7 cellular contexts compared by ENCODE assay signal in the genomic region with DNA sequence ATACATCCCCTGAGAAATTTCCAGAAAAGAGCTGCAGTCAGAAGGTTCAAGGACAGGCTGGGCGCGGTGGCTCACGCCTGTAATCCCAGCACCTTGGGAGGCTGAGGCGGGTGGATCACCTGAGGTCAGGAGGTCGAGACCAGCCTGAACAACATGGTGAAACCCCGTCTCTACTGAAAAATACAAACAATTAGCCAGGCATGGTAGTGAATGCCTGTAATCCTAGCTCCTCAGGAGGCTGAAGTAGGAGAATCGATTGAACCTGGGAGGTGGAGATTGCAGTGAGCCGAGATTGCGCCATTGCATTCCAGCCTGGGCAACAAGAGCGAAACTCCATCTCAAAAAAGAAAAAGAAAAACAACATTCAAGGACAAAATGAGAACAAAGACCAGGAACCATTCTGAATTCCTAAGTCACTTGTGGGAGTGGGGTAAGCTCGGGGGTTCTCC. TPM values are rescaled to one million over a fixed set of nuclear protein-coding genes. Genes with fewer than 3 reads are reported as not detected.
DNase-seq lines count a peak whose midpoint lies in the region; ATAC-seq, FAIRE-seq and TF ChIP-seq lines count a peak whose summit lies in the region.
"Not testable (repeated sequence)": the region's sequence is repeated elsewhere in the genome, so short reads cannot be mapped to it uniquely, and the experiment has no call there.

No MANE protein-coding gene starts in this region.

- H3K23ac ChIP-seq in H1 (ENCODE audit: insufficient read length), result not testable (repeated sequence)

- H3K23me2 ChIP-seq in H1 (ENCODE audit: low read depth, low read length), result not testable (repeated sequence)

- H4K91ac ChIP-seq in H1 (replicated peaks; ENCODE audit: insufficient read length, low read length), result not testable (repeated sequence)

- H4K8ac ChIP-seq in H1 (ENCODE audit: extremely low read depth, insufficient read depth, low read length), result not testable (repeated sequence)

- peaks cover 20% of the 10 kb centered on the region for H3K36me3 Mint-ChIP-seq in mesothelial cell of epicardium

- not testable (repeated sequence) for H3K18ac ChIP-seq in H1 (ENCODE audit: extremely low read depth, low read length)

- peak overlapping the region; percentile 59 for H3K27ac Mint-ChIP-seq in mesothelial cell of epicardium

- intact Hi-C loops in pancreas (cut with DNase I), result not testable (repeated sequence)

- not testable (repeated sequence) for H2BK12ac ChIP-seq in H1 (ENCODE audit: low read depth, low read length)

- H3K14ac ChIP-seq in H1 (ENCODE audit: insufficient read length), result not testable (repeated sequence)

- not testable (repeated sequence) for H3K4me3 ChIP-seq in ACC112 (ENCODE audit: low read depth, low read length); H1 (ENCODE audit: extremely low read depth in 1 of 4, insufficient read depth in 2 of 4, low read depth in 3 of 4, low read length in 4 of 4); pancreas

- H2BK120ac ChIP-seq in H1 (replicated peaks; ENCODE audit: low read depth, low read length), result not testable (repeated sequence)

- DNase-seq in amniotic epithelial cell (ENCODE audit: low read depth) (peak; percentile 36), iris pigment epithelial cell (ENCODE audit: low read depth) (peak; percentile 36), pancreas (peak in 1 of 6 donors; percentile 10)
- not testable (repeated sequence) for DNase-seq in H1 (ENCODE audit: low read depth in 1 of 2, low spot score in 2 of 2); mesothelial cell of epicardium (ENCODE audit: low spot score in 2 of 2, unreplicated experiment in 2 of 2)

- H2AFZ ChIP-seq in ACC112 (ENCODE audit: low read length, unreplicated experiment); H1 (ENCODE audit: low read length): not testable (repeated sequence)

- not testable (repeated sequence) for H3K9me3 ChIP-seq in H1 (ENCODE audit: insufficient read depth in 2 of 2, low read depth in 1 of 2, low read length in 1 of 2); pancreas

- not testable (repeated sequence) for H3K36me3 ChIP-seq in ACC112 (ENCODE audit: insufficient read depth, low read length); H1 (ENCODE audit: control insufficient read depth in 2 of 4, insufficient read depth in 4 of 4, low read length in 3 of 4)
- peaks cover 0 to 10% (median 0%) of the 10 kb centered on the region in 3 donors for H3K36me3 ChIP-seq in pancreas

- CTCF ChIA-PET in H1 (lab: Charles Lee; ENCODE audit: partially characterized antibody), result interaction anchor here (1.0 to 22.4 kb wide), 7 partner anchors 15 to 172 kb away, joined by 3 to 279 read pairs (median 3); a partner anchor contains a TSS

- H2BK20ac ChIP-seq in H1 (ENCODE audit: low read length), result not testable (repeated sequence)

- H3K79me2 ChIP-seq in ACC112 (ENCODE audit: control insufficient read depth, insufficient read depth, low read length, unreplicated experiment); H1 (ENCODE audit: control insufficient read depth in 1 of 2, insufficient read depth in 2 of 2, low read length in 2 of 2): not testable (repeated sequence)

- not testable (repeated sequence) for H3K4me2 ChIP-seq in H1 (ENCODE audit: insufficient read depth in 1 of 2, low read depth in 2 of 2, low read length in 2 of 2)

- not testable (repeated sequence) for H2AK5ac ChIP-seq in H1 (ENCODE audit: low read depth, low read length)

- not testable (repeated sequence) for H3K56ac ChIP-seq in H1 (replicated peaks; ENCODE audit: insufficient read length, low read depth, low read length)

- H3K27me3 Mint-ChIP-seq in mesothelial cell of epicardium (ENCODE audit: low read depth), result not testable (repeated sequence)

- not testable (repeated sequence) for H3K27me3 ChIP-seq in ACC112 (ENCODE audit: insufficient read depth, low read length); H1 (replicated peaks in 1 of 4; ENCODE audit: control insufficient read depth in 3 of 4, extremely low read depth in 1 of 4, insufficient read depth in 3 of 4, low read length in 3 of 4); pancreas

- not testable (repeated sequence) for H3K4me3 Mint-ChIP-seq in mesothelial cell of epicardium

- not testable (repeated sequence) for H2BK5ac ChIP-seq in H1 (ENCODE audit: low read depth, low read length)

- H3K4ac ChIP-seq in H1 (replicated peaks; ENCODE audit: insufficient read length, low read depth, low read length), result not testable (repeated sequence)

- WGBS in H1 (ENCODE audit: extremely low coverage in 1 of 2, insufficient coverage in 1 of 2, insufficient read length in 1 of 2, insufficient replicate concordance in 2 of 2, low coverage in 1 of 2, low lambda C conversion rate in 2 of 2, missing lambda C conversion rate in 1 of 2), 2 experiments, result 85% methylated on average over 11 of the region's 11 CpGs; no CpG with 5 or more reads in 1 of the 2 experiments
- 40 to 46% methylated on average over 11 of the region's 11 CpGs for WGBS in pancreas, 2 donors

- H3K4me1 Mint-ChIP-seq in mesothelial cell of epicardium, result not testable (repeated sequence)

- not testable (repeated sequence) for H2BK15ac ChIP-seq in H1 (ENCODE audit: low read length)

- H3K4me1 ChIP-seq in ACC112 (ENCODE audit: control insufficient read depth, insufficient read depth, low read length, unreplicated experiment), result peaks cover 14% of the 10 kb centered on the region
- H3K4me1 ChIP-seq in H1 (replicated peaks in 1 of 4; ENCODE audit: control insufficient read depth in 3 of 4, insufficient read depth in 4 of 4, low read length in 3 of 4); pancreas: not testable (repeated sequence)

- H4K20me1 ChIP-seq in H1 (replicated peaks in 1 of 2; ENCODE audit: control insufficient read depth in 1 of 2, insufficient read depth in 2 of 2, low read length in 2 of 2), result not testable (repeated sequence)

- peak overlapping the region; percentile 53; the same call in 1 of the 2 replicates for H3K27ac ChIP-seq in ACC112 (ENCODE audit: low read depth, low read length)
- not testable (repeated sequence) for H3K27ac ChIP-seq in H1 (ENCODE audit: low read depth, low read length)
- H3K27ac ChIP-seq in pancreas, result peak overlapping the region; percentile 35 to 66 (median 64)

- POLR2A ChIA-PET in H1 (lab: Charles Lee; ENCODE audit: partially characterized antibody), result interaction anchor here (1.4 kb wide), 1 partner anchor 15 kb away, joined by 3 read pairs; no protein-coding TSS in a partner anchor

- TF ChIP-seq RAD21 in Ishikawa (IDR thresholded peaks at IDR 0.05; ENCODE audit: low read depth); H1 (IDR thresholded peaks at IDR 0.05 in 1 of 2, conservative IDR thresholded peaks at IDR 0.05 in 1 of 2; ENCODE audit: low read depth in 2 of 2, low read length in 2 of 2): not testable (repeated sequence)

- H4K5ac ChIP-seq in H1 (ENCODE audit: insufficient read length, low read depth, low read length), result not testable (repeated sequence)

- H3K9me3 Mint-ChIP-seq in mesothelial cell of epicardium, result not testable (repeated sequence)

- not testable (repeated sequence) for H3K79me1 ChIP-seq in H1 (ENCODE audit: low read depth, low read length)

- ATAC-seq in pancreas, result peak; percentile 16 to 67 (median 32)

- not testable (repeated sequence) for TF ChIP-seq POLR2A in H1 (IDR thresholded peaks at IDR 0.05; ENCODE audit: control extremely low read depth in 1 of 2, low read depth in 2 of 2, low read length in 2 of 2)

- TF ChIP-seq EP300 in Ishikawa (IDR thresholded peaks at IDR 0.05; ENCODE audit: borderline replicate concordance); H1 (IDR thresholded peaks at IDR 0.05; ENCODE audit: borderline replicate concordance in 1 of 2, low read depth in 2 of 2, low read length in 2 of 2): not testable (repeated sequence)

- TF ChIP-seq CTCF in H1 (IDR thresholded peaks at IDR 0.05; ENCODE audit: control extremely low read depth in 1 of 3, insufficient read depth in 1 of 3, low read depth in 1 of 3, low read length in 3 of 3); mesothelial cell of epicardium (IDR thresholded peaks at IDR 0.05; ENCODE audit: unreplicated experiment); pancreas (IDR thresholded peaks at IDR 0.05): not testable (repeated sequence)

- H3K9ac ChIP-seq in H1 (replicated peaks in 1 of 4; ENCODE audit: extremely low read depth in 1 of 4, low read depth in 3 of 4, low read length in 3 of 4), result not testable (repeated sequence)

- FAIRE-seq in H1 (lab: Jason Lieb, UNC); pancreas (lab: Jason Lieb, UNC): not testable (repeated sequence)

TF ChIP-seq in Ishikawa, 13 proteins besides CTCF, POLR2A, EP300 and RAD21:
- peak; percentile 46 for TF ChIP-seq CEBPB (IDR thresholded peaks at IDR 0.05)

TF ChIP-seq in H1, 55 proteins besides CTCF, POLR2A, EP300 and RAD21:
- TF ChIP-seq CEBPB (IDR thresholded peaks at IDR 0.05; ENCODE audit: low read depth, low read length), result peak; percentile 79

RNA-seq across cellular contexts. Expression of a gene that starts 19.7 kb away (rescaled TPM):
- 5.3 and 7.1 TPM in 2 replicates for total RNA-seq in H1 (2021; fragmentation: NEBNext Ultra II Directional; extraction: Animal tissue kit (Norgen Biotek cat#: 25700))
- polyA plus RNA-seq in H1 (2011; rRNA removed) (2.1 and 3.8 TPM in 2 replicates), pancreas (100 to 1,000 TPM; 277 to 284 TPM)
- polyA plus RNA-seq in H1 (2011; cell fraction: cytosol; rRNA removed), result 4.4 TPM
- 11.5 TPM for polyA plus RNA-seq in H1 (2011; cell fraction: nucleus; rRNA removed)
- polyA plus RNA-seq in H1 (2012, experiment 1 of 2), result 2.1 to 3.7 TPM (median 2.8 TPM) in 4 replicates
- polyA plus RNA-seq in H1 (2012, experiment 2 of 2), result 1.6 TPM
- 4.3 TPM for polyA plus RNA-seq in H1 (2013, experiment 1 of 2)
- polyA plus RNA-seq in H1 (2013, experiment 2 of 2), result 4.4 TPM
- polyA minus RNA-seq in H1 (2011; rRNA and poly(A)+ RNA removed), result 3.3 and 3.9 TPM in 2 replicates
- polyA minus RNA-seq in H1 (2011; cell fraction: cytosol; rRNA and poly(A)+ RNA removed), result 4.9 TPM
- polyA minus RNA-seq in H1 (2011; cell fraction: nucleus; rRNA and poly(A)+ RNA removed), result 7.5 TPM
- total RNA-seq in mesothelial cell of epicardium (33.3 to 38.7 TPM (median 35.3 TPM) in 3 replicates), pancreas (10 to 100 TPM; 33.8 to 71.0 (median 60.5) TPM)

RNA-seq across cellular contexts. Expression of a gene that starts 47.1 kb away (rescaled TPM):
- 50.2 and 50.3 TPM in 2 replicates for total RNA-seq in H1 (2021; fragmentation: NEBNext Ultra II Directional; extraction: Animal tissue kit (Norgen Biotek cat#: 25700))
- polyA plus RNA-seq in H1 (2011; rRNA removed), result 60.4 and 88.4 TPM in 2 replicates
- 55.3 TPM for polyA plus RNA-seq in H1 (2011; cell fraction: cytosol; rRNA removed)
- polyA plus RNA-seq in H1 (2011; cell fraction: nucleus; rRNA removed), result 166 TPM
- 25.0 to 47.4 TPM (median 43.4 TPM) in 4 replicates for polyA plus RNA-seq in H1 (2012, experiment 1 of 2)
- 48.3 TPM for polyA plus RNA-seq in H1 (2012, experiment 2 of 2)
- 31.0 TPM for polyA plus RNA-seq in H1 (2013, experiment 1 of 2)
- polyA plus RNA-seq in H1 (2013, experiment 2 of 2), result 28.8 TPM
- polyA minus RNA-seq in H1 (2011; rRNA and poly(A)+ RNA removed), result 31.8 and 43.0 TPM in 2 replicates
- polyA minus RNA-seq in H1 (2011; cell fraction: cytosol; rRNA and poly(A)+ RNA removed), result 29.9 TPM
- polyA minus RNA-seq in H1 (2011; cell fraction: nucleus; rRNA and poly(A)+ RNA removed), result 42.7 TPM
- 22.1 to 24.9 TPM (median 24.6 TPM) in 3 replicates for total RNA-seq in mesothelial cell of epicardium
- total RNA-seq in pancreas, result 10 to 100 TPM in 4 of 6 donors, 1 to 10 TPM in 2; 7.8 to 14.5 (median 11.0) TPM
- polyA plus RNA-seq in pancreas, result 10 to 100 TPM; 14.1 to 17.0 TPM
